In the genomic region with DNA sequence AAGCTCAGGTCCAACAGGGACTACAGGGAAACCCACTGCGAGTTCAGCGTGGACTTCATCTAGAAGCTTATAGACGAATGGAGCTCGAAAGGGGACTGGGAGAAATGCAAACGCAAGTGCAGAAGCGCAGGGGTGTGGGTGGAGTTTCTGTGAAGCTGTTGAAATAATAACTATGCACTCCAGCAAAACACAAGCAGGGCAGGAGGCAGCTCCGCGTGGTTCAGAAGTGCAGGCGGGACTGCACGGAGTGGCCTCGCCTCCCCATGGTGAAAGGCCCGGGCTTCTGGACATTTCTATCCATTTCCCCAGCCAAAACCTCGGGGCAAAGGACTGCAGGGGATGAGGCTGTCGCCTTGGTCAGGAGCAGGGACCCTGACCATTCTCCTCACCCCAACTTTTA, we compare ENCODE assay signal across 15 cellular contexts.
DNase-seq lines count a peak whose midpoint lies in the region; ATAC-seq and TF ChIP-seq lines count a peak whose summit lies in the region.
"Had no signal": no experiment of that assay in that cellular context is flagged by ENCODE, and none has a peak within 500 bp of the region (broad histone marks: within the 10 kb centered on the region; RNA-seq: fewer than 3 reads in every experiment).

No MANE protein-coding gene starts in this region.

- peaks cover 5% of the 10 kb centered on the region for H3K4me1 ChIP-seq in right cardiac atrium (ENCODE audit: control insufficient read depth, insufficient read depth, low read length)

- in situ Hi-C loops in G401 (cut with HindIII; ENCODE audit: low sequenced_read_pairs), result no loop called here

- ATAC-seq in right cardiac atrium, result peak; percentile 46 to 52
- peak; percentile 23 for ATAC-seq in omental fat pad (ENCODE audit: low FRiP score)
- no peak for ATAC-seq in stimulated activated naive CD8-positive, alpha-beta T cell treated with anti-CD3 and anti-CD28 coated beads, Interleukin-15, Interleukin-2, amounts not matched to agents 100 U/mL and 50 U/mL, for 24 hours
- ATAC-seq: GM12878 had no signal

- H3K9me3 ChIP-seq in right cardiac atrium (ENCODE audit: control insufficient read depth, low read length), result no peaks in the 10 kb centered on the region
- H3K9me3 ChIP-seq: BLaER1 treated with 17β-estradiol and CSF1 and Interleukin-3, amounts not matched to agents 10 nM and 100 nM had no signal

- POLR2A ChIA-PET in GM10248 (lab: Yijun Ruan, JAX), result no interaction called here

- no peak overlapping the region for H3K4me3 ChIP-seq in right cardiac atrium (ENCODE audit: low read length)
- H3K4me3 ChIP-seq: BLaER1 treated with 17β-estradiol and CSF1 and Interleukin-3, amounts not matched to agents 10 nM and 100 nM; GM12878 had no signal

- peak overlapping the region; percentile 44 for H3K4me3 Mint-ChIP-seq in endothelial cell (ENCODE audit: unreplicated experiment)
- H3K4me3 Mint-ChIP-seq in nephron progenitor cell, result no peak overlapping the region
- H3K4me3 Mint-ChIP-seq: CD4-positive, CD25-positive, alpha-beta regulatory T cell; H9 had no signal

- H3K27me3 Mint-ChIP-seq in endothelial cell (ENCODE audit: unreplicated experiment), result peaks cover 8% of the 10 kb centered on the region
- H3K27me3 Mint-ChIP-seq in nephron progenitor cell (ENCODE audit: low read depth, poor library complexity), result peaks cover 3% of the 10 kb centered on the region

- CTCF ChIA-PET in GM10248 (lab: Yijun Ruan, JAX), result no interaction called here

- WGBS in right cardiac atrium, result 62% methylated on average over 14 of the region's 14 CpGs

- DNase-seq in right cardiac atrium (peak in 2 of 3 donors; percentile 33 to 77), cardiac septum (ENCODE audit: low spot score) (no peak), endothelial cell (ENCODE audit: low spot score) (no peak), omental fat pad (ENCODE audit: low spot score) (no peak), nephron progenitor cell (no peak), GM10248 (ENCODE audit: extremely low spot score) (no peak), G401 (ENCODE audit: low spot score) (no peak)
- no peak for DNase-seq in stimulated activated naive CD8-positive, alpha-beta T cell treated with anti-CD3 and anti-CD28 coated beads, Interleukin-15, Interleukin-2, amounts not matched to agents 100 U/mL and 50 U/mL, for 24 hours
- DNase-seq: ACHN; CD4-positive, CD25-positive, alpha-beta regulatory T cell; DMS53; GOT3; H9 had no signal

- H3K27me3 ChIP-seq in right cardiac atrium (ENCODE audit: control insufficient read depth, insufficient read depth), result no peaks in the 10 kb centered on the region
- H3K27me3 ChIP-seq: BLaER1 treated with 17β-estradiol and CSF1 and Interleukin-3, amounts not matched to agents 10 nM and 100 nM had no signal

- H3K27ac Mint-ChIP-seq in endothelial cell (ENCODE audit: unreplicated experiment) (no peak overlapping the region), nephron progenitor cell (no peak overlapping the region)
- H3K27ac Mint-ChIP-seq: CD4-positive, CD25-positive, alpha-beta regulatory T cell had no signal

- H3K9me3 Mint-ChIP-seq in endothelial cell (ENCODE audit: unreplicated experiment) (no peaks in the 10 kb centered on the region), nephron progenitor cell (no peaks in the 10 kb centered on the region)
- H3K9me3 Mint-ChIP-seq: H9 had no signal

- H3K4me1 Mint-ChIP-seq in endothelial cell (ENCODE audit: unreplicated experiment), result peaks cover 31% of the 10 kb centered on the region
- peaks cover 21% of the 10 kb centered on the region for H3K4me1 Mint-ChIP-seq in nephron progenitor cell
- H3K4me1 Mint-ChIP-seq: CD4-positive, CD25-positive, alpha-beta regulatory T cell had no signal

- no peak for TF ChIP-seq CTCF in endothelial cell (IDR thresholded peaks at IDR 0.05; ENCODE audit: unreplicated experiment)
- TF ChIP-seq CTCF in omental fat pad (IDR thresholded peaks at IDR 0.05), result no peak
- TF ChIP-seq CTCF in nephron progenitor cell (IDR thresholded peaks at IDR 0.05), result no peak
- no peak for TF ChIP-seq CTCF in GM10248 (IDR thresholded peaks at IDR 0.05; ENCODE audit: control extremely low read depth, extremely low read depth, low read depth, missing control alignments)

- H3K36me3 Mint-ChIP-seq in endothelial cell (ENCODE audit: low read depth, unreplicated experiment), result peaks cover 11% of the 10 kb centered on the region
- H3K36me3 Mint-ChIP-seq in nephron progenitor cell (ENCODE audit: low read depth), result peaks cover 23% of the 10 kb centered on the region
- H3K36me3 Mint-ChIP-seq: CD4-positive, CD25-positive, alpha-beta regulatory T cell had no signal

- intact Hi-C loops in right cardiac atrium (cut with DNase I) (loop anchor here in 1 of 4 donors (10.0 kb wide), 1 partner anchor 73 kb away; a partner anchor contains a TSS), cardiac septum (cut with DNase I) (no loop called here)

- no peak overlapping the region for H3K27ac ChIP-seq in right cardiac atrium (ENCODE audit: low read length)
- H3K27ac ChIP-seq: BLaER1 treated with 17β-estradiol and CSF1 and Interleukin-3, amounts not matched to agents 10 nM and 100 nM had no signal

Comparison
In these comparisons a context has a peak if more than half of its experiments do, and no peak if none do; other contexts are left out.
1. DNase-seq: peak in right cardiac atrium (2 of 3); none in cardiac septum (single experiment), endothelial cell (single experiment), omental fat pad (single experiment), nephron progenitor cell (single experiment), stimulated activated naive CD8-positive, alpha-beta T cell treated with anti-CD3 and anti-CD28 coated beads, Interleukin-15, Interleukin-2, amounts not matched to agents 100 U/mL and 50 U/mL, for 24 hours (single experiment), GM10248 (single experiment) and G401 (single experiment).